Comparison of ENCODE assay signal across 9 cellular contexts in the genomic region with DNA sequence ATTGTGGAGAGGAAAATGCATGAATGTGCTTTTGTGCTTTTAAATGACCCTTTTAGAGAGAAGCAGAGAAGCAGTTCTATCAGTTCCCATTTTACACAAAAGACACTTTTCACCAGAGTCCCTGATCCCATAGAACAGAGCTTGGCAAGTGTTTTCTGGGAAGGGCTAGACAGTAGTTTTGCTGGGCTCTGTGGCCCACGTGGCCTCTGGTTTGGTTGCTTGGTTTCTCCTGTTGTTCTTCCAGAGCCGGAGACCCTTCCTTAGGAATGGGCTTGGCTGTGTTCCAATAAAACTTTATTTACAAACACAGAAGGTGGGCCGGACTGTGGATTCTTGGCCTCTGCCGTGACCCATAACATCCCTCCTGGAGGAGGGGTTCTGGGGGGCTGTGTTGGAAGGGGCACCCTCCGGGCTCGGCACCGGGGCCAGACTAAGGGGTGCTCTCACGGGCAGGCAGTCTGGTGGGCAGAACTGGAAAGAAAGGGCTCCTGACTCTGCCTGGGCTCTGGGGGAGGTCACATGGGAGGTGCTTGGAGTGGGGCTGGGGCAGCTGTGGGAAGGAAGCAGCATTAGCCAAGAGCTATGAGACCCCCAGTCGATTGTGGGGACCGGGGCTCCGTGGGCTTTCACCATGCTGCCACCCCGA. TPM values are rescaled to one million over a fixed set of nuclear protein-coding genes. Genes with fewer than 3 reads are reported as not detected.
DNase-seq lines count a peak whose midpoint lies in the region; ATAC-seq, FAIRE-seq and TF ChIP-seq lines count a peak whose summit lies in the region.
"Had no signal": no experiment of that assay in that cellular context is flagged by ENCODE, and none has a peak within 500 bp of the region (broad histone marks: within the 10 kb centered on the region; RNA-seq: fewer than 3 reads in every experiment).

No MANE protein-coding gene starts in this region.

- peaks cover 37% of the 10 kb centered on the region for H3K79me2 ChIP-seq in HepG2 (ENCODE audit: insufficient read depth, low read length)

- FAIRE-seq in HepG2 (lab: Jason Lieb, UNC), result no peak

- CTCF ChIA-PET in HepG2 (lab: Yijun Ruan, JAX; ENCODE audit: low intra/inter-chr PET ratio, low total read pairs), result no interaction called here
- CTCF ChIA-PET in activated CD8-positive, alpha-beta T cell treated with anti-CD3 and anti-CD28 coated beads, Interleukin-2, amount 10 ng/mL, durations not matched to agents 7 days and 5 days (lab: Charles Lee), result interaction anchor here (0.9 to 1.7 kb wide), 2 partner anchors 61 to 71 kb away, joined by 3 to 5 read pairs; no protein-coding TSS in a partner anchor

- no peaks in the 10 kb centered on the region for H3K9me3 Mint-ChIP-seq in activated CD8-positive, alpha-beta T cell treated with anti-CD3 and anti-CD28 coated beads, Interleukin-2, amount 10 ng/mL, durations not matched to agents 7 days and 5 days (ENCODE audit: insufficient read depth)

- 5% methylated on average over 6 of the region's 12 CpGs for WGBS in HepG2 (ENCODE audit: low lambda C conversion rate)
- WGBS in right lobe of liver (ENCODE audit: insufficient coverage, low coverage, low lambda C conversion rate, missing lambda C conversion rate), result 100% methylated on average over 1 of the region's 12 CpGs

- peak overlapping the region; percentile 56; the same call in 1 of the 2 replicates for H3K9ac ChIP-seq in HepG2 (ENCODE audit: insufficient read depth, low read depth, low read length)
- peak overlapping the region; percentile 76 for H3K9ac ChIP-seq in mucosa of stomach (ENCODE audit: low read length)

- in situ Hi-C loops in HepG2 (cut with HindIII; ENCODE audit: extremely low pct_ligation_motif_present, low pct_unique_long_range_greater_than_20kb), result no loop called here

- H3K4me1 ChIP-seq in HepG2 (ENCODE audit: insufficient read depth, low read length) (peaks cover 62% of the 10 kb centered on the region), right lobe of liver (peaks cover 0 to 31% (median 9%) of the 10 kb centered on the region in 4 donors), mucosa of stomach (ENCODE audit: control insufficient read depth, insufficient read depth, low read length) (peaks cover 58% of the 10 kb centered on the region)

- no peak for TF ChIP-seq RAD21 in HepG2 (CRISPR knock-in tag; IDR thresholded peaks at IDR 0.05)

- H3K36me3 Mint-ChIP-seq in activated CD8-positive, alpha-beta T cell treated with anti-CD3 and anti-CD28 coated beads, Interleukin-2, amount 10 ng/mL, durations not matched to agents 7 days and 5 days (ENCODE audit: low read depth), result peaks cover 29% of the 10 kb centered on the region

- H3K4me2 ChIP-seq in HepG2 (ENCODE audit: low read depth, low read length), result peak overlapping the region; percentile 95

- H3K27me3 ChIP-seq in HepG2 (ENCODE audit: control insufficient read depth in 1 of 2, insufficient read depth in 2 of 2, low read length in 2 of 2) (no peaks in the 10 kb centered on the region; a peak in 1 of 5 replicates), right lobe of liver (no peaks in the 10 kb centered on the region), mucosa of stomach (ENCODE audit: control insufficient read depth, insufficient read depth, low read length) (no peaks in the 10 kb centered on the region)

- POLR2A ChIA-PET in HepG2 (lab: Yijun Ruan, JAX), result interaction anchor here (1.6 to 3.4 kb wide), 4 partner anchors 62 to 125 kb away, joined by 3 to 35 read pairs (median 5); partner anchors contain the start of gene LMNB2
- POLR2A ChIA-PET in activated CD8-positive, alpha-beta T cell treated with anti-CD3 and anti-CD28 coated beads, Interleukin-2, amount 10 ng/mL, durations not matched to agents 7 days and 5 days (lab: Charles Lee), result interaction anchor here (0.9 kb wide), 1 partner anchor 145 kb away, joined by 3 read pairs; no protein-coding TSS in a partner anchor

- H3K27ac ChIP-seq in HepG2 (ENCODE audit: extremely low read length, insufficient read depth, low read length) (peak overlapping the region; percentile 53), right lobe of liver (no peak overlapping the region)

- no peaks in the 10 kb centered on the region for H3K27me3 Mint-ChIP-seq in activated CD8-positive, alpha-beta T cell treated with anti-CD3 and anti-CD28 coated beads, Interleukin-2, amount 10 ng/mL, durations not matched to agents 7 days and 5 days (ENCODE audit: low read depth)

- TF ChIP-seq CTCF in HepG2 (CRISPR knock-in tag; IDR thresholded peaks at IDR 0.05) (no peak), right lobe of liver (IDR thresholded peaks at IDR 0.05) (no peak)

- ATAC-seq in HepG2 (no peak), right lobe of liver (no peak), HG03571 (IDR thresholded peaks at IDR 0.05; ENCODE audit: unreplicated experiment) (no peak)
- ATAC-seq in activated CD8-positive, alpha-beta T cell treated with anti-CD3 and anti-CD28 coated beads, Interleukin-2, amount 10 ng/mL, durations not matched to agents 7 days and 5 days, result peak; percentile 1

- no peaks in the 10 kb centered on the region for H3K9me3 ChIP-seq in HepG2 (ENCODE audit: low read length)
- H3K9me3 ChIP-seq in right lobe of liver, result no peaks in the 10 kb centered on the region
- H3K9me3 ChIP-seq in mucosa of stomach (ENCODE audit: control insufficient read depth, low read length), result no peaks in the 10 kb centered on the region

- H3K27ac Mint-ChIP-seq in activated CD8-positive, alpha-beta T cell treated with anti-CD3 and anti-CD28 coated beads, Interleukin-2, amount 10 ng/mL, durations not matched to agents 7 days and 5 days, result peak overlapping the region; percentile 97

- no peak overlapping the region for H2AFZ ChIP-seq in HepG2 (ENCODE audit: low read length)

- DNase-seq in HepG2 (ENCODE audit: low spot score) (no peak), right lobe of liver (no peak), glomerular visceral epithelial cell (ENCODE audit: extremely low spot score) (no peak), iPS-NIHi7 (ENCODE audit: extremely low spot score) (no peak), cerebellar nuclear complex (lab: John Stamatoyannopoulos, UW) (no peak)
- no peak for DNase-seq in activated CD8-positive, alpha-beta T cell treated with anti-CD3 and anti-CD28 coated beads, Interleukin-2, amount 10 ng/mL, durations not matched to agents 7 days and 5 days

- no TSS peak for BruUV-seq in HepG2 (replicated peaks; lab: Mats Ljungman, UMichigan)

- H3K4me3 Mint-ChIP-seq in activated CD8-positive, alpha-beta T cell treated with anti-CD3 and anti-CD28 coated beads, Interleukin-2, amount 10 ng/mL, durations not matched to agents 7 days and 5 days, result no peak overlapping the region

- H3K4me3 ChIP-seq in HepG2 (replicated peaks in 1 of 3; ENCODE audit: insufficient read depth in 1 of 3, low read depth in 2 of 3, low read length in 3 of 3), result peak overlapping the region; percentile 47 to 73 (median 56)
- H3K4me3 ChIP-seq in right lobe of liver, result no peak overlapping the region
- peak overlapping the region; percentile 60 for H3K4me3 ChIP-seq in mucosa of stomach (ENCODE audit: low read length)

- TF ChIP-seq EP300 in HepG2 (IDR thresholded peaks at IDR 0.05; ENCODE audit: low read depth in 2 of 2, low read length in 2 of 2) (no peak), HepG2 (CRISPR knock-in tag; IDR thresholded peaks at IDR 0.05; ENCODE audit: borderline replicate concordance) (no peak)

- H3K36me3 ChIP-seq in HepG2 (replicated peaks in 1 of 2; ENCODE audit: control insufficient read depth in 1 of 2, insufficient read depth in 2 of 2, low read length in 2 of 2) (peaks cover 0 to 3% of the 10 kb centered on the region in 2 experiments; a peak in 1 of 5 replicates), right lobe of liver (no peaks in the 10 kb centered on the region), mucosa of stomach (ENCODE audit: control insufficient read depth, insufficient read depth, low read length) (no peaks in the 10 kb centered on the region)

- H4K20me1 ChIP-seq in HepG2 (ENCODE audit: insufficient read depth, low read length), result peaks cover 8% of the 10 kb centered on the region; the same call in 1 of the 2 replicates

- intact Hi-C loops in HepG2 (cut with micrococcal nuclease; ENCODE audit: unreplicated experiment) (no loop called here), right lobe of liver (cut with DNase I) (loop anchor here in 1 of 2 donors (10.0 kb wide), 1 partner anchor 53 kb away; no protein-coding TSS in a partner anchor)

- no peak for TF ChIP-seq POLR2A in HepG2 (IDR thresholded peaks at IDR 0.05; ENCODE audit: insufficient read depth in 1 of 2, low read depth in 2 of 2, low read length in 2 of 2)
- no peak for TF ChIP-seq POLR2A in right lobe of liver (IDR thresholded peaks at IDR 0.05)

- H3K4me1 Mint-ChIP-seq in activated CD8-positive, alpha-beta T cell treated with anti-CD3 and anti-CD28 coated beads, Interleukin-2, amount 10 ng/mL, durations not matched to agents 7 days and 5 days (ENCODE audit: low read depth), result peaks cover 57% of the 10 kb centered on the region

RNA-seq across cellular contexts. Expression of gene SPPL2B, which starts 3.2 kb away (rescaled TPM):
- 3.4 and 15.2 TPM in 2 replicates for total RNA-seq in HepG2 (2016; rRNA removed; fragmentation: Illumina TruSeq; extraction: Trizol)
- 6.9 and 7.1 TPM in 2 replicates for total RNA-seq in HepG2 (2016; cell fraction: cytosol; rRNA removed; fragmentation: Illumina TruSeq; extraction: Trizol; ENCODE audit: low read depth)
- 2.9 and 18.4 TPM in 2 replicates for total RNA-seq in HepG2 (2016; cell fraction: insoluble cytoplasmic fraction; rRNA removed; fragmentation: Illumina TruSeq; extraction: Trizol)
- 7.4 and 8.6 TPM in 2 replicates for total RNA-seq in HepG2 (2016; cell fraction: membrane; rRNA removed; fragmentation: Illumina TruSeq; extraction: Trizol)
- 23.4 and 26.4 TPM in 2 replicates for total RNA-seq in HepG2 (2016; cell fraction: nucleus; rRNA removed; fragmentation: Illumina TruSeq; extraction: Trizol)
- 14.9 and 20.5 TPM in 2 replicates for polyA plus RNA-seq in HepG2 (2011; rRNA removed)
- 6.0 and 9.1 TPM in 2 replicates for polyA plus RNA-seq in HepG2 (2011; cell fraction: cytosol; rRNA removed)
- 268 and 341 TPM in 2 replicates for polyA plus RNA-seq in HepG2 (2011; cell fraction: nucleus; rRNA removed)
- 23.1 and 25.3 TPM in 2 replicates for polyA plus RNA-seq in HepG2 (2012)
- 1.2 and 1.3 TPM in 2 replicates for polyA plus RNA-seq in HepG2 (2016; cell fraction: cytosol; fragmentation: Illumina TruSeq; extraction: Trizol; ENCODE audit: low read depth)
- polyA plus RNA-seq in HepG2 (2016; cell fraction: insoluble cytoplasmic fraction; fragmentation: Illumina TruSeq; extraction: Trizol; ENCODE audit: low read depth), result 3.0 and 4.0 TPM in 2 replicates
- polyA plus RNA-seq in HepG2 (2016; cell fraction: membrane; fragmentation: Illumina TruSeq; extraction: Trizol; ENCODE audit: low read depth), result 2.8 and 3.3 TPM in 2 replicates
- 101 and 111 TPM in 2 replicates for polyA plus RNA-seq in HepG2 (2016; cell fraction: nucleus; fragmentation: Illumina TruSeq; extraction: Trizol; ENCODE audit: insufficient read depth, low read depth)
- polyA minus RNA-seq in HepG2 (2011; rRNA and poly(A)+ RNA removed; ENCODE audit: low replicate concordance), result 14.4 and 27.8 TPM in 2 replicates
- 5.8 and 11.0 TPM in 2 replicates for polyA minus RNA-seq in HepG2 (2011; cell fraction: cytosol; rRNA and poly(A)+ RNA removed)
- polyA minus RNA-seq in HepG2 (2011; cell fraction: nucleus; rRNA and poly(A)+ RNA removed), result 17.9 and 24.7 TPM in 2 replicates
- total RNA-seq in right lobe of liver, result 10 to 100 TPM; 11.8 to 39.8 (median 26.5) TPM
- 10 to 100 TPM; 73.5 to 80.7 TPM for total RNA-seq in activated CD8-positive, alpha-beta T cell treated with anti-CD3 and anti-CD28 coated beads, Interleukin-2, amount 10 ng/mL, durations not matched to agents 7 days and 5 days

RNA-seq across cellular contexts. Expression of gene LSM7, which starts 3.3 kb away (rescaled TPM):
- 140 and 152 TPM in 2 replicates for total RNA-seq in HepG2 (2016; rRNA removed; fragmentation: Illumina TruSeq; extraction: Trizol)
- 44.1 and 45.1 TPM in 2 replicates for total RNA-seq in HepG2 (2016; cell fraction: cytosol; rRNA removed; fragmentation: Illumina TruSeq; extraction: Trizol; ENCODE audit: low read depth)
- 149 and 168 TPM in 2 replicates for total RNA-seq in HepG2 (2016; cell fraction: insoluble cytoplasmic fraction; rRNA removed; fragmentation: Illumina TruSeq; extraction: Trizol)
- total RNA-seq in HepG2 (2016; cell fraction: membrane; rRNA removed; fragmentation: Illumina TruSeq; extraction: Trizol), result 74.4 and 75.3 TPM in 2 replicates
- total RNA-seq in HepG2 (2016; cell fraction: nucleus; rRNA removed; fragmentation: Illumina TruSeq; extraction: Trizol), result 48.6 and 65.2 TPM in 2 replicates
- polyA plus RNA-seq in HepG2 (2011; rRNA removed), result 197 and 205 TPM in 2 replicates
- polyA plus RNA-seq in HepG2 (2011; cell fraction: cytosol; rRNA removed), result 474 and 745 TPM in 2 replicates
- 183 and 205 TPM in 2 replicates for polyA plus RNA-seq in HepG2 (2011; cell fraction: nucleus; rRNA removed)
- 107 and 132 TPM in 2 replicates for polyA plus RNA-seq in HepG2 (2012)
- polyA plus RNA-seq in HepG2 (2016; cell fraction: cytosol; fragmentation: Illumina TruSeq; extraction: Trizol; ENCODE audit: low read depth), result 60.8 and 62.0 TPM in 2 replicates
- polyA plus RNA-seq in HepG2 (2016; cell fraction: insoluble cytoplasmic fraction; fragmentation: Illumina TruSeq; extraction: Trizol; ENCODE audit: low read depth), result 210 and 243 TPM in 2 replicates
- polyA plus RNA-seq in HepG2 (2016; cell fraction: membrane; fragmentation: Illumina TruSeq; extraction: Trizol; ENCODE audit: low read depth), result 91.7 and 96.1 TPM in 2 replicates
- polyA plus RNA-seq in HepG2 (2016; cell fraction: nucleus; fragmentation: Illumina TruSeq; extraction: Trizol; ENCODE audit: insufficient read depth, low read depth), result 132 and 138 TPM in 2 replicates
- 42.2 and 52.7 TPM in 2 replicates for polyA minus RNA-seq in HepG2 (2011; rRNA and poly(A)+ RNA removed; ENCODE audit: low replicate concordance)
- 19.9 and 26.7 TPM in 2 replicates for polyA minus RNA-seq in HepG2 (2011; cell fraction: cytosol; rRNA and poly(A)+ RNA removed)
- polyA minus RNA-seq in HepG2 (2011; cell fraction: nucleus; rRNA and poly(A)+ RNA removed), result 24.1 and 27.4 TPM in 2 replicates
- 10 to 100 TPM; 22.4 to 64.2 (median 28.2) TPM for total RNA-seq in right lobe of liver
- 100 to 1,000 TPM; 144 to 146 TPM for total RNA-seq in activated CD8-positive, alpha-beta T cell treated with anti-CD3 and anti-CD28 coated beads, Interleukin-2, amount 10 ng/mL, durations not matched to agents 7 days and 5 days

RNA-seq across cellular contexts. Expression of gene LINGO3, which starts 23.8 kb away (rescaled TPM):
- total RNA-seq in HepG2 (2016; rRNA removed; fragmentation: Illumina TruSeq; extraction: Trizol), result not detected in 2 replicates
- total RNA-seq in HepG2 (2016; cell fraction: cytosol; rRNA removed; fragmentation: Illumina TruSeq; extraction: Trizol; ENCODE audit: low read depth), result not detected in 2 replicates
- not detected in 2 replicates for total RNA-seq in HepG2 (2016; cell fraction: insoluble cytoplasmic fraction; rRNA removed; fragmentation: Illumina TruSeq; extraction: Trizol)
- total RNA-seq in HepG2 (2016; cell fraction: membrane; rRNA removed; fragmentation: Illumina TruSeq; extraction: Trizol), result not detected in 2 replicates
- total RNA-seq in HepG2 (2016; cell fraction: nucleus; rRNA removed; fragmentation: Illumina TruSeq; extraction: Trizol), result not detected in 2 replicates
- polyA plus RNA-seq in HepG2 (2011; rRNA removed), result not detected in 2 replicates
- not detected in 2 replicates for polyA plus RNA-seq in HepG2 (2011; cell fraction: cytosol; rRNA removed)
- not detected in 2 replicates for polyA plus RNA-seq in HepG2 (2011; cell fraction: nucleus; rRNA removed)
- not detected in 2 replicates for polyA plus RNA-seq in HepG2 (2012)
- not detected in 2 replicates for polyA plus RNA-seq in HepG2 (2016; cell fraction: cytosol; fragmentation: Illumina TruSeq; extraction: Trizol; ENCODE audit: low read depth)
- not detected in 2 replicates for polyA plus RNA-seq in HepG2 (2016; cell fraction: insoluble cytoplasmic fraction; fragmentation: Illumina TruSeq; extraction: Trizol; ENCODE audit: low read depth)
- not detected in 2 replicates for polyA plus RNA-seq in HepG2 (2016; cell fraction: membrane; fragmentation: Illumina TruSeq; extraction: Trizol; ENCODE audit: low read depth)
- not detected in 2 replicates for polyA plus RNA-seq in HepG2 (2016; cell fraction: nucleus; fragmentation: Illumina TruSeq; extraction: Trizol; ENCODE audit: insufficient read depth, low read depth)
- polyA minus RNA-seq in HepG2 (2011; rRNA and poly(A)+ RNA removed; ENCODE audit: low replicate concordance), result not detected in 2 replicates
- polyA minus RNA-seq in HepG2 (2011; cell fraction: cytosol; rRNA and poly(A)+ RNA removed), result not detected in 2 replicates
- polyA minus RNA-seq in HepG2 (2011; cell fraction: nucleus; rRNA and poly(A)+ RNA removed), result not detected in 2 replicates
- total RNA-seq in right lobe of liver, result not detected
- under 1 TPM; 0.66 to 0.76 TPM for total RNA-seq in activated CD8-positive, alpha-beta T cell treated with anti-CD3 and anti-CD28 coated beads, Interleukin-2, amount 10 ng/mL, durations not matched to agents 7 days and 5 days
- total RNA-seq: fibroblast of villous mesenchyme had no signal

RNA-seq across cellular contexts. Expression of gene TMPRSS9, which starts 28.3 kb away (rescaled TPM):
- 1.4 and 2.5 TPM in 2 replicates for total RNA-seq in HepG2 (2016; rRNA removed; fragmentation: Illumina TruSeq; extraction: Trizol)
- 0.62 and 1.7 TPM in 2 replicates for total RNA-seq in HepG2 (2016; cell fraction: cytosol; rRNA removed; fragmentation: Illumina TruSeq; extraction: Trizol; ENCODE audit: low read depth)
- total RNA-seq in HepG2 (2016; cell fraction: insoluble cytoplasmic fraction; rRNA removed; fragmentation: Illumina TruSeq; extraction: Trizol), result 1.4 and 2.0 TPM in 2 replicates
- 0.99 and 1.0 TPM in 2 replicates for total RNA-seq in HepG2 (2016; cell fraction: membrane; rRNA removed; fragmentation: Illumina TruSeq; extraction: Trizol)
- 0.81 and 3.7 TPM in 2 replicates for total RNA-seq in HepG2 (2016; cell fraction: nucleus; rRNA removed; fragmentation: Illumina TruSeq; extraction: Trizol)
- polyA plus RNA-seq in HepG2 (2011; rRNA removed), result 5.2 and 11.1 TPM in 2 replicates
- polyA plus RNA-seq in HepG2 (2011; cell fraction: cytosol; rRNA removed), result 2.1 and 2.3 TPM in 2 replicates
- 54.9 and 71.6 TPM in 2 replicates for polyA plus RNA-seq in HepG2 (2011; cell fraction: nucleus; rRNA removed)
- polyA plus RNA-seq in HepG2 (2012), result 5.1 and 14.1 TPM in 2 replicates
- 0.45 and 0.55 TPM in 2 replicates for polyA plus RNA-seq in HepG2 (2016; cell fraction: cytosol; fragmentation: Illumina TruSeq; extraction: Trizol; ENCODE audit: low read depth)
- 1.1 and 1.2 TPM in 2 replicates for polyA plus RNA-seq in HepG2 (2016; cell fraction: insoluble cytoplasmic fraction; fragmentation: Illumina TruSeq; extraction: Trizol; ENCODE audit: low read depth)
- 0.57 and 0.72 TPM in 2 replicates for polyA plus RNA-seq in HepG2 (2016; cell fraction: membrane; fragmentation: Illumina TruSeq; extraction: Trizol; ENCODE audit: low read depth)
- 3.4 and 5.2 TPM in 2 replicates for polyA plus RNA-seq in HepG2 (2016; cell fraction: nucleus; fragmentation: Illumina TruSeq; extraction: Trizol; ENCODE audit: insufficient read depth, low read depth)
- polyA minus RNA-seq in HepG2 (2011; rRNA and poly(A)+ RNA removed; ENCODE audit: low replicate concordance), result 4.8 TPM in 1 of 2 replicates, not detected in the other
- polyA minus RNA-seq in HepG2 (2011; cell fraction: cytosol; rRNA and poly(A)+ RNA removed), result 1.7 and 2.6 TPM in 2 replicates
- 10.8 and 12.4 TPM in 2 replicates for polyA minus RNA-seq in HepG2 (2011; cell fraction: nucleus; rRNA and poly(A)+ RNA removed)
- total RNA-seq in right lobe of liver, result 1 to 10 TPM in 3 of 6 experiments, under 1 TPM in 3; 0.12 to 6.7 (median 2.9) TPM
- total RNA-seq in activated CD8-positive, alpha-beta T cell treated with anti-CD3 and anti-CD28 coated beads, Interleukin-2, amount 10 ng/mL, durations not matched to agents 7 days and 5 days, result not detected
- total RNA-seq: fibroblast of villous mesenchyme had no signal

RNA-seq across cellular contexts. Expression of gene PEAK3, which starts 49.7 kb away (rescaled TPM):
- total RNA-seq in HepG2 (2016; rRNA removed; fragmentation: Illumina TruSeq; extraction: Trizol) (not detected in 2 replicates), right lobe of liver (under 1 TPM; 0.07 to 0.49 (median 0.36) TPM)
- total RNA-seq in HepG2 (2016; cell fraction: cytosol; rRNA removed; fragmentation: Illumina TruSeq; extraction: Trizol; ENCODE audit: low read depth), result not detected in 2 replicates
- not detected in 2 replicates for total RNA-seq in HepG2 (2016; cell fraction: insoluble cytoplasmic fraction; rRNA removed; fragmentation: Illumina TruSeq; extraction: Trizol)
- not detected in 2 replicates for total RNA-seq in HepG2 (2016; cell fraction: membrane; rRNA removed; fragmentation: Illumina TruSeq; extraction: Trizol)
- not detected in 2 replicates for total RNA-seq in HepG2 (2016; cell fraction: nucleus; rRNA removed; fragmentation: Illumina TruSeq; extraction: Trizol)
- polyA plus RNA-seq in HepG2 (2011; rRNA removed), result not detected in 2 replicates
- polyA plus RNA-seq in HepG2 (2011; cell fraction: cytosol; rRNA removed), result not detected in 2 replicates
- not detected in 2 replicates for polyA plus RNA-seq in HepG2 (2011; cell fraction: nucleus; rRNA removed)
- polyA plus RNA-seq in HepG2 (2012), result not detected in 2 replicates
- polyA plus RNA-seq in HepG2 (2016; cell fraction: cytosol; fragmentation: Illumina TruSeq; extraction: Trizol; ENCODE audit: low read depth), result not detected in 2 replicates
- not detected in 2 replicates for polyA plus RNA-seq in HepG2 (2016; cell fraction: insoluble cytoplasmic fraction; fragmentation: Illumina TruSeq; extraction: Trizol; ENCODE audit: low read depth)
- polyA plus RNA-seq in HepG2 (2016; cell fraction: membrane; fragmentation: Illumina TruSeq; extraction: Trizol; ENCODE audit: low read depth), result not detected in 2 replicates
- not detected in 2 replicates for polyA plus RNA-seq in HepG2 (2016; cell fraction: nucleus; fragmentation: Illumina TruSeq; extraction: Trizol; ENCODE audit: insufficient read depth, low read depth)
- not detected in 2 replicates for polyA minus RNA-seq in HepG2 (2011; rRNA and poly(A)+ RNA removed; ENCODE audit: low replicate concordance)
- polyA minus RNA-seq in HepG2 (2011; cell fraction: cytosol; rRNA and poly(A)+ RNA removed), result not detected in 2 replicates
- polyA minus RNA-seq in HepG2 (2011; cell fraction: nucleus; rRNA and poly(A)+ RNA removed), result not detected in 2 replicates
- under 1 TPM; 0.16 to 0.34 TPM for total RNA-seq in activated CD8-positive, alpha-beta T cell treated with anti-CD3 and anti-CD28 coated beads, Interleukin-2, amount 10 ng/mL, durations not matched to agents 7 days and 5 days

Comparison
In these comparisons a context has a peak if more than half of its experiments do, and no peak if none do; other contexts are left out.
1. H3K4me3 ChIP-seq: peak in HepG2 (3 of 3) and mucosa of stomach (single experiment); none in right lobe of liver (0 of 3).